ENCODE assay signal across 7 cellular contexts in the genomic region with DNA sequence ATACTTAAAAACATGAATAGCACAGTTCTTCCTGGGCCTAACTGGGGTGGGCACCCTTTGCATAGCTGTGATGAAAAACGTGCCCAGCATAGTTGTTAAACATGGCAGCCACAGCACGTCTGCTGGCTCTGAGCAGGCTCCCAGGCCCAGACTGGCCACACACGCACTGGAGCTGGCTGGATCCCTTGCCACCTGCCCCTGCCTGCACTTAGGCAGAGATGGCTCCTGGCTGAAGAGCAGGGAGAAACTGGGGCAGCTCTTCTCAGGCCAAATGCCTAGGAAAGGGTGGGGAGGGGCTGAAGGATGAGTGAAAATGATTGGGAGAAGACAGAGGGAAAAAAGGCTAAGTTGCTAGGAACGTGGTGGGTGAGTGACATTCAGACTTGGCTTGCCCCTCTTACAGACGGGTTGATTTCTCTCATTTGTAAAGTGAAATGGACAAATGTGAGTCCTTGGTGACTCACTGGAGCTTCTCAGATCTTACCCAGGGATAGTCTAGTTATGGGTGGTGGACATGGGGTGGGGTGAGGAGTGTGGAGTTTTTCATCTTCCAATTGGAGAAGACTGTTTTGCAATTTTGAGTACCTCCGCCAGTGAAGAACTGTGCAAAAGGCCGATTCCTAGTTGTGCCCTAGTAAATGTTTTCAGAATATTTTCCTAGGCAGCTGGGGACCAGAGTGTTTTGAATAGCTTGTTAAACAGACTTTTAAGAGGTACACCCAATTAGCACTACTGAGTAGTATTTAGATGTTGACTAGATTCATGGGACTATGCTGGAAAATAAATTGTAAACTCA. TPM values are rescaled to one million over a fixed set of nuclear protein-coding genes. Genes with fewer than 3 reads are reported as not detected.
DNase-seq lines count a peak whose midpoint lies in the region; ATAC-seq and TF ChIP-seq lines count a peak whose summit lies in the region.

No MANE protein-coding gene starts in this region.

- DNase-seq in NCI-H1105 treated with DMSO at 0.1 percent for 48 hours (lab: John Stamatoyannopoulos, UW) (peak; percentile 75), mammary epithelial cell (peak; percentile 85), left lobe of liver (ENCODE audit: low spot score) (no peak), transverse colon (no peak), NCI-H82 treated with DMSO at 0.1 percent for 48 hours (lab: John Stamatoyannopoulos, UW; ENCODE audit: unreplicated experiment) (no peak)
- no peak for DNase-seq in effector memory CD4-positive, alpha-beta T cell

- no peak for TF ChIP-seq POLR2A in transverse colon (IDR thresholded peaks at IDR 0.05)

- no peaks in the 10 kb centered on the region for H4K20me1 ChIP-seq in mammary epithelial cell (ENCODE audit: insufficient read depth, low read length)

- in situ Hi-C loops in mammary epithelial cell (cut with MboI; ENCODE audit: low sequenced_read_pairs in 2 of 2): no loop called here
- in situ Hi-C loops in transverse colon (cut with MboI; ENCODE audit: low pct_ligation_motif_present in 1 of 4, low pct_unique_long_range_greater_than_20kb in 1 of 4, low sequenced_read_pairs in 3 of 4): no loop called here

- peak overlapping the region; percentile 77 for H3K4me2 ChIP-seq in mammary epithelial cell (ENCODE audit: insufficient read depth, low read depth, low read length)

- H3K36me3 ChIP-seq in mammary epithelial cell (ENCODE audit: insufficient read depth, low read length) (no peaks in the 10 kb centered on the region), transverse colon (no peaks in the 10 kb centered on the region)
- H3K36me3 ChIP-seq in effector memory CD4-positive, alpha-beta T cell (ENCODE audit: control insufficient read depth, insufficient read depth, low read length): no peaks in the 10 kb centered on the region

- TF ChIP-seq CTCF in mammary epithelial cell (conservative IDR thresholded peaks at IDR 0.05 in 1 of 2, IDR thresholded peaks at IDR 0.05 in 1 of 2; ENCODE audit: extremely low read depth in 1 of 2, insufficient read depth in 1 of 2, low read depth in 1 of 2, low read length in 2 of 2): no peak
- TF ChIP-seq CTCF in transverse colon (IDR thresholded peaks at IDR 0.05): no peak

- no peak overlapping the region for H3K4me3 ChIP-seq in mammary epithelial cell (replicated peaks in 1 of 3; ENCODE audit: insufficient read depth in 1 of 3, low read depth in 2 of 3, low read length in 3 of 3)
- no peak overlapping the region for H3K4me3 ChIP-seq in transverse colon
- no peak overlapping the region for H3K4me3 ChIP-seq in effector memory CD4-positive, alpha-beta T cell (ENCODE audit: insufficient read depth, low read depth, low read length, poor library complexity, severe bottlenecking)

- ATAC-seq in left lobe of liver (peak; percentile 62), GM19452 (IDR thresholded peaks at IDR 0.05; ENCODE audit: unreplicated experiment) (no peak)

- 21% methylated on average over 7 of the region's 7 CpGs for WGBS in mammary epithelial cell (ENCODE audit: low coverage, missing lambda C conversion rate)
- 40 to 64% methylated on average over 2 to 7 of the region's 7 CpGs for WGBS in transverse colon (ENCODE audit: low coverage in 1 of 2), 2 donors

- TF ChIP-seq EP300 in transverse colon (IDR thresholded peaks at IDR 0.05; ENCODE audit: low read depth): no peak

- dilution Hi-C loops in mammary epithelial cell (cut with HindIII; ENCODE audit: low sequenced_read_pairs): no loop called here

- H3K27ac ChIP-seq in mammary epithelial cell (ENCODE audit: insufficient read depth, low read depth, low read length): peak overlapping the region; percentile 97
- peak overlapping the region; percentile 76 to 85 (median 84) for H3K27ac ChIP-seq in transverse colon
- no peak overlapping the region for H3K27ac ChIP-seq in effector memory CD4-positive, alpha-beta T cell (ENCODE audit: insufficient read depth, low read length, poor library complexity, severe bottlenecking)

- no peaks in the 10 kb centered on the region for H3K27me3 ChIP-seq in mammary epithelial cell (ENCODE audit: insufficient read depth, low read length)
- H3K27me3 ChIP-seq in transverse colon: no peaks in the 10 kb centered on the region
- peaks cover 5% of the 10 kb centered on the region for H3K27me3 ChIP-seq in effector memory CD4-positive, alpha-beta T cell (replicated peaks; ENCODE audit: control insufficient read depth, insufficient read depth, low read length, poor library complexity, severe bottlenecking)

- CTCF ChIA-PET in mammary epithelial cell (lab: Charles Lee; ENCODE audit: low non-redundant PET): interaction anchor here (0.6 kb wide), 1 partner anchor 1639 kb away, joined by 7 read pairs; no protein-coding TSS in a partner anchor

- peak overlapping the region; percentile 12 for H2AFZ ChIP-seq in mammary epithelial cell (ENCODE audit: low read depth, low read length)

- peak overlapping the region; percentile 66 for H3K9ac ChIP-seq in mammary epithelial cell (ENCODE audit: insufficient read depth, low read length)

- intact Hi-C loops in mammary epithelial cell (cut with micrococcal nuclease): no loop called here
- intact Hi-C loops in transverse colon (cut with DNase I; ENCODE audit: low total_unique reads): no loop called here

- peaks cover 94% of the 10 kb centered on the region for H3K79me2 ChIP-seq in mammary epithelial cell (ENCODE audit: insufficient read depth, low read length)

- H3K9me3 ChIP-seq in mammary epithelial cell (replicated peaks; ENCODE audit: insufficient read depth, low read length) (no peaks in the 10 kb centered on the region), transverse colon (no peaks in the 10 kb centered on the region)
- H3K9me3 ChIP-seq in effector memory CD4-positive, alpha-beta T cell (ENCODE audit: control insufficient read depth, low read length): no peaks in the 10 kb centered on the region

- peaks cover 92% of the 10 kb centered on the region for H3K4me1 ChIP-seq in mammary epithelial cell (ENCODE audit: insufficient read depth, low read length)
- peaks cover 11 to 87% (median 61%) of the 10 kb centered on the region in 4 donors for H3K4me1 ChIP-seq in transverse colon
- H3K4me1 ChIP-seq in effector memory CD4-positive, alpha-beta T cell (ENCODE audit: control insufficient read depth, insufficient read depth, low read length, poor library complexity, severe bottlenecking): no peaks in the 10 kb centered on the region

- TSS peak; percentile 89 for BruUV-seq in mammary epithelial cell (replicated peaks; lab: Mats Ljungman, UMichigan)

RNA-seq across cellular contexts. Expression of a gene that starts 42.4 kb away (rescaled TPM):
- 100 to 1,000 TPM; 160 to 219 TPM for total RNA-seq in mammary epithelial cell
- polyA plus RNA-seq in mammary epithelial cell: 52.8 TPM
- polyA minus RNA-seq in mammary epithelial cell: 319 TPM
- 34.9 TPM for total RNA-seq in left lobe of liver
- 100 to 1,000 TPM; 186 to 388 (median 285) TPM for total RNA-seq in transverse colon

Comparison
In these comparisons a context has a peak if more than half of its experiments do, and no peak if none do; other contexts are left out.
1. DNase-seq: peak in NCI-H1105 treated with DMSO at 0.1 percent for 48 hours (single experiment) and mammary epithelial cell (single experiment); none in left lobe of liver (single experiment), transverse colon (single experiment), NCI-H82 treated with DMSO at 0.1 percent for 48 hours (single experiment) and effector memory CD4-positive, alpha-beta T cell (0 of 3).